ENCODE assay signal across 25 cellular contexts in the genomic region with DNA sequence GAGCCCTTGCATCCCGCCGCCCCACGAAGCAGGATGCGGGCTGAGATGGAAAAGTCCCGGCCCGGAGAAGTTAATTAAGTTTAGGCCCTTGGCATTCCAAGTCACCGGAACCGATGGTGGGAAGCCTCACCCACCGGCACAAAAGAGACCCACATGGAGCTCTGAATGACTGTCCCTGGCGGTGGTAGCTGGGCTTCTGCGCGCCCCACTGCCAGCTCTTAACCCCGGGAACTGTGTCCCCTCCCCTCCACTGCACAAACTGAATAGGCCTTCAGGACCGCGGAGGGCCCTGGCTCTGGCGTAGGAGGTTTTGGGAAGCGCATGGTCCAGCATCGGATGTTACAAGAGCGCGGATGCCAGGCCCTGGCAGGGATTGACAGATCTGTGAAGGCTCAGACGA.
"Had no signal": no experiment of that assay in that cellular context is flagged by ENCODE, and none has a peak within 500 bp of the region (broad histone marks: within the 10 kb centered on the region; RNA-seq: fewer than 3 reads in every experiment).

No MANE protein-coding gene starts in this region.

- H3K4me1 Mint-ChIP-seq: activated CD4-positive, alpha-beta T cell treated with anti-CD3 and anti-CD28 coated beads for 36 hours had no signal

- H3K27me3 Mint-ChIP-seq: activated CD4-positive, alpha-beta T cell treated with anti-CD3 and anti-CD28 coated beads for 36 hours; activated naive CD8-positive, alpha-beta T cell; stimulated activated memory B cell treated with anti-CD40 and anti-IgM and Interleukin-4, amounts not matched to agents 10 μg/mL and 1 μg/mL and 100 μg/mL, for 72 hours had no signal

- H3K4me3 Mint-ChIP-seq: activated CD4-positive, alpha-beta T cell treated with anti-CD3 and anti-CD28 coated beads for 36 hours; activated naive CD8-positive, alpha-beta T cell; activated T-cell treated with anti-CD3 and anti-CD28 coated beads, Interleukin-2, amount 50 U/mL, for 4 hours; nephron progenitor cell; stimulated activated memory B cell treated with anti-CD40 and anti-IgM and Interleukin-4, amounts not matched to agents 10 μg/mL and 1 μg/mL and 100 μg/mL, for 72 hours had no signal

- H3K9me3 Mint-ChIP-seq: activated T-cell treated with anti-CD3 and anti-CD28 coated beads, Interleukin-2, amount 50 U/mL, for 4 hours; activated T-helper 2 cell treated with anti-CD3 and anti-CD28 coated beads, Interferon-gamma antibody, Interleukin-2, Interleukin-4, amounts not matched to agents 10 μg/mL and 5 μg/mL and 100 μg/mL, durations not matched to agents 14 hours and 24 hours and 36 hours; nephron progenitor cell; stimulated activated memory B cell treated with anti-CD40 and anti-IgM and Interleukin-4, amounts not matched to agents 10 μg/mL and 1 μg/mL and 100 μg/mL, for 72 hours had no signal

- H3K27ac Mint-ChIP-seq: activated CD4-positive, alpha-beta T cell treated with anti-CD3 and anti-CD28 coated beads for 36 hours; activated naive CD8-positive, alpha-beta T cell; activated T-helper 2 cell treated with anti-CD3 and anti-CD28 coated beads, Interferon-gamma antibody, Interleukin-2, Interleukin-4, amounts not matched to agents 10 μg/mL and 5 μg/mL and 100 μg/mL, durations not matched to agents 14 hours and 24 hours and 36 hours; nephron progenitor cell; stimulated activated memory B cell treated with anti-CD40 and anti-IgM and Interleukin-4, amounts not matched to agents 10 μg/mL and 1 μg/mL and 100 μg/mL, for 72 hours had no signal

- H3K9me3 ChIP-seq: adrenal gland, mucosa of descending colon, stomach, suprapubic skin, tibial nerve had no signal

- H3K27ac ChIP-seq: adrenal gland, cardiac muscle cell, stomach, suprapubic skin, tibial nerve had no signal

- DNase-seq: activated CD4-positive, alpha-beta T cell treated with anti-CD3 and anti-CD28 coated beads for 36 hours; activated CD4-positive, alpha-beta T cell treated with anti-CD3 and anti-CD28 coated beads, Interleukin-2, amount 50 U/mL, for 4 hours; activated CD8-positive, alpha-beta memory T cell treated with anti-CD3 and anti-CD28 coated beads, Interleukin-2, amount 50 U/mL, for 48 hours; activated naive CD4-positive, alpha-beta T cell; activated T-cell treated with anti-CD3 and anti-CD28 coated beads, Interleukin-2, amount 50 U/mL, for 4 hours; adrenal gland; dermis blood vessel endothelial cell; effector memory CD4-positive, alpha-beta T cell; islet precursor cell; left cardiac atrium; mesendoderm; mucosa of descending colon; nephron progenitor cell; occipital lobe; small intestine; stimulated activated CD4-positive, alpha-beta T cell treated with anti-CD3 and anti-CD28 coated beads, Interleukin-2, amount 100 ng/mL, for 24 hours; stomach; T-helper 9 cell had no signal

- H3K36me3 Mint-ChIP-seq: activated naive CD8-positive, alpha-beta T cell; stimulated activated memory B cell treated with anti-CD40 and anti-IgM and Interleukin-4, amounts not matched to agents 10 μg/mL and 1 μg/mL and 100 μg/mL, for 72 hours had no signal

- H3K27me3 ChIP-seq: adrenal gland, cardiac muscle cell, stomach, suprapubic skin, tibial nerve had no signal

- ATAC-seq: activated CD4-positive, alpha-beta T cell treated with anti-CD3 and anti-CD28 coated beads for 36 hours; activated T-cell treated with anti-CD3 and anti-CD28 coated beads, Interleukin-2, amount 50 U/mL, for 4 hours; left cardiac atrium; mucosa of descending colon; sciatic nerve; stimulated activated memory B cell treated with anti-CD40 and anti-IgM and Interleukin-4, amounts not matched to agents 10 μg/mL and 1 μg/mL and 100 μg/mL, for 72 hours had no signal
